Comparison of ENCODE assay signal across 1 cellular context in genomic region chr6:124373386-124373785, GRCh38.
TF ChIP-seq lines count a peak whose summit lies in the region.

No MANE protein-coding gene starts in this region.

TF ChIP-seq in GM23338, 12 proteins besides CTCF, POLR2A, EP300 and RAD21 (continued from another document):
- TF ChIP-seq REST (IDR thresholded peaks at IDR 0.05; ENCODE audit: unreplicated experiment) (no peak), STAT1 (IDR thresholded peaks at IDR 0.05; ENCODE audit: unreplicated experiment) (no peak), JUNB (IDR thresholded peaks at IDR 0.05; ENCODE audit: unreplicated experiment) (no peak), CREB1 (CRISPR knock-in tag; IDR thresholded peaks at IDR 0.05; ENCODE audit: low read depth) (no peak)
